14 cellular contexts compared by ENCODE assay signal in genomic region chr21:14987370-14988170, GRCh38.
"Had no signal": no experiment of that assay in that cellular context is flagged by ENCODE, and none has a peak within 500 bp of the region (broad histone marks: within the 10 kb centered on the region; RNA-seq: fewer than 3 reads in every experiment).

No MANE protein-coding gene starts in this region.

- H3K4me2 ChIP-seq: hepatocyte had no signal

- ATAC-seq: activated naive CD8-positive, alpha-beta T cell treated with anti-CD3 and anti-CD28 coated beads, Interleukin-2, amount 50 U/mL, for 24 hours; lower lobe of right lung; naive thymus-derived CD4-positive, alpha-beta T cell; right cardiac atrium; stimulated activated naive CD8-positive, alpha-beta T cell treated with anti-CD3 and anti-CD28 coated beads, Interleukin-15, Interleukin-2, amounts not matched to agents 100 U/mL and 50 U/mL, for 24 hours had no signal

- H3K27ac ChIP-seq: ascending aorta, hepatocyte, lower lobe of right lung had no signal

- H3K4me1 ChIP-seq: ascending aorta, lower lobe of right lung had no signal

- H3K4me3 ChIP-seq: ascending aorta, hepatocyte, lower lobe of right lung had no signal

- FAIRE-seq: bronchial epithelial cell had no signal

- H3K27me3 ChIP-seq: ascending aorta, hepatocyte had no signal

- H3K36me3 ChIP-seq: lower lobe of right lung had no signal

- DNase-seq: activated CD4-positive, CD25-positive, alpha-beta regulatory T cell treated with anti-CD3 and anti-CD28 coated beads, Interleukin-2, amount 50 U/mL, for 72 hours; activated naive CD4-positive, alpha-beta T cell treated with Interleukin-2 at 50 U/mL for 16 hours; activated naive CD8-positive, alpha-beta T cell treated with anti-CD3 and anti-CD28 coated beads, Interleukin-2, amount 50 U/mL, for 24 hours; activated T-cell treated with anti-CD3 and anti-CD28 coated beads for 4 hours; dermis blood vessel endothelial cell; lower lobe of right lung; naive thymus-derived CD4-positive, alpha-beta T cell; right cardiac atrium; stimulated activated naive CD8-positive, alpha-beta T cell treated with anti-CD3 and anti-CD28 coated beads, Interleukin-15, Interleukin-2, amounts not matched to agents 100 U/mL and 50 U/mL, for 24 hours; SW 1271; trophoblast cell had no signal
